Comparison of ENCODE assay signal across 9 cellular contexts in the genomic region with DNA sequence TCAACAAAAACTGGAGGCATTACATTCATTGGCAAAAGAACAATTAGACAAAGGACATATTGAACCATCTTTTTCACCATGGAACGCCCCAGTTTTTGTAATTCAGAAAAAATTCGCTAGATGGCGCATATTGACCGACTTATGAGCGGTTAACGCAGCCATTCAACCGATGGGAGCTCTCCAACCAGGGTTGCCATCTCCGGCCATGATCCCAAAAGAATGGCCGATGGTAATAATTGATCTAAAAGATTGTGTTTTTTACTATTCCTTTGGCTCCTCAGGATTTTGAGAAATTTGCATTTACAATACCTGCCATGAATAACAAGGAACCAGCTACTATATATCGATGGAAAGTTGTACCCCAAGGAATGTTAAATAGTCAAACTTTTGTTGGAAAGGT. TPM values are rescaled to one million over a fixed set of nuclear protein-coding genes. Genes with fewer than 3 reads are reported as not detected.
DNase-seq lines count a peak whose midpoint lies in the region; ATAC-seq and TF ChIP-seq lines count a peak whose summit lies in the region.
"Had no signal": no experiment of that assay in that cellular context is flagged by ENCODE, and none has a peak within 500 bp of the region (broad histone marks: within the 10 kb centered on the region; RNA-seq: fewer than 3 reads in every experiment).

No MANE protein-coding gene starts in this region.

- no peak for TF ChIP-seq EP300 in Ishikawa (IDR thresholded peaks at IDR 0.05; ENCODE audit: borderline replicate concordance)

- peaks cover 22% of the 10 kb centered on the region for H3K4me1 Mint-ChIP-seq in progenitor cell of endocrine pancreas (ENCODE audit: low read depth)

- H3K4me3 Mint-ChIP-seq in progenitor cell of endocrine pancreas (ENCODE audit: low read depth): no peak overlapping the region
- H3K4me3 Mint-ChIP-seq: central memory CD8-positive, alpha-beta T cell had no signal

- H3K27ac Mint-ChIP-seq in activated naive CD4-positive, alpha-beta T cell treated with anti-CD3 and anti-CD28 coated beads, Interleukin-2, amount 50 U/mL, for 72 hours: no peak overlapping the region
- H3K27ac Mint-ChIP-seq in progenitor cell of endocrine pancreas: no peak overlapping the region

- intact Hi-C loops in head of caudate nucleus (cut with DNase I): no loop called here

- peaks cover 82% of the 10 kb centered on the region for H3K27me3 Mint-ChIP-seq in progenitor cell of endocrine pancreas

- TF ChIP-seq CTCF in progenitor cell of endocrine pancreas (IDR thresholded peaks at IDR 0.05; ENCODE audit: unreplicated experiment): peak; percentile 82

- no peaks in the 10 kb centered on the region for H3K9me3 Mint-ChIP-seq in activated naive CD4-positive, alpha-beta T cell treated with anti-CD3 and anti-CD28 coated beads, Interleukin-2, amount 50 U/mL, for 72 hours
- no peaks in the 10 kb centered on the region for H3K9me3 Mint-ChIP-seq in progenitor cell of endocrine pancreas (ENCODE audit: low read depth)
- H3K9me3 Mint-ChIP-seq: central memory CD8-positive, alpha-beta T cell had no signal

- peak; percentile 81 for TF ChIP-seq RAD21 in Ishikawa (IDR thresholded peaks at IDR 0.05; ENCODE audit: low read depth)

- no peaks in the 10 kb centered on the region for H3K36me3 Mint-ChIP-seq in activated naive CD4-positive, alpha-beta T cell treated with anti-CD3 and anti-CD28 coated beads, Interleukin-2, amount 50 U/mL, for 72 hours
- no peaks in the 10 kb centered on the region for H3K36me3 Mint-ChIP-seq in progenitor cell of endocrine pancreas (ENCODE audit: insufficient read depth)

- peak; percentile 12 for DNase-seq in DMS 273 treated with DMSO at 0.1 percent for 48 hours (lab: John Stamatoyannopoulos, UW)
- peak; percentile 72 for DNase-seq in RKO (ENCODE audit: low spot score)
- DNase-seq in activated naive CD4-positive, alpha-beta T cell treated with anti-CD3 and anti-CD28 coated beads, Interleukin-2, amount 50 U/mL, for 72 hours (ENCODE audit: low spot score in 2 of 2): peak; percentile 53 to 79
- peak in 41 of 42 donors; percentile 13 to 88 (median 63) for DNase-seq in head of caudate nucleus
- peak; percentile 45 for DNase-seq in progenitor cell of endocrine pancreas (ENCODE audit: low spot score, unreplicated experiment)

- peak; percentile 59 to 65 for ATAC-seq in activated naive CD4-positive, alpha-beta T cell treated with anti-CD3 and anti-CD28 coated beads, Interleukin-2, amount 50 U/mL, for 72 hours
- ATAC-seq in HG02938 (IDR thresholded peaks at IDR 0.05; ENCODE audit: unreplicated experiment): no peak
- no peak for ATAC-seq in HG02885 (IDR thresholded peaks at IDR 0.05; ENCODE audit: poor library complexity, unreplicated experiment)

TF ChIP-seq in Ishikawa, 13 proteins besides CTCF, POLR2A, EP300 and RAD21:
- TF ChIP-seq, protein P1, sequence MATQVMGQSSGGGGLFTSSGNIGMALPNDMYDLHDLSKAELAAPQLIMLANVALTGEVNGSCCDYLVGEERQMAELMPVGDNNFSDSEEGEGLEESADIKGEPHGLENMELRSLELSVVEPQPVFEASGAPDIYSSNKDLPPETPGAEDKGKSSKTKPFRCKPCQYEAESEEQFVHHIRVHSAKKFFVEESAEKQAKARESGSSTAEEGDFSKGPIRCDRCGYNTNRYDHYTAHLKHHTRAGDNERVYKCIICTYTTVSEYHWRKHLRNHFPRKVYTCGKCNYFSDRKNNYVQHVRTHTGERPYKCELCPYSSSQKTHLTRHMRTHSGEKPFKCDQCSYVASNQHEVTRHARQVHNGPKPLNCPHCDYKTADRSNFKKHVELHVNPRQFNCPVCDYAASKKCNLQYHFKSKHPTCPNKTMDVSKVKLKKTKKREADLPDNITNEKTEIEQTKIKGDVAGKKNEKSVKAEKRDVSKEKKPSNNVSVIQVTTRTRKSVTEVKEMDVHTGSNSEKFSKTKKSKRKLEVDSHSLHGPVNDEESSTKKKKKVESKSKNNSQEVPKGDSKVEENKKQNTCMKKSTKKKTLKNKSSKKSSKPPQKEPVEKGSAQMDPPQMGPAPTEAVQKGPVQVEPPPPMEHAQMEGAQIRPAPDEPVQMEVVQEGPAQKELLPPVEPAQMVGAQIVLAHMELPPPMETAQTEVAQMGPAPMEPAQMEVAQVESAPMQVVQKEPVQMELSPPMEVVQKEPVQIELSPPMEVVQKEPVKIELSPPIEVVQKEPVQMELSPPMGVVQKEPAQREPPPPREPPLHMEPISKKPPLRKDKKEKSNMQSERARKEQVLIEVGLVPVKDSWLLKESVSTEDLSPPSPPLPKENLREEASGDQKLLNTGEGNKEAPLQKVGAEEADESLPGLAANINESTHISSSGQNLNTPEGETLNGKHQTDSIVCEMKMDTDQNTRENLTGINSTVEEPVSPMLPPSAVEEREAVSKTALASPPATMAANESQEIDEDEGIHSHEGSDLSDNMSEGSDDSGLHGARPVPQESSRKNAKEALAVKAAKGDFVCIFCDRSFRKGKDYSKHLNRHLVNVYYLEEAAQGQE (IDR thresholded peaks at IDR 0.05; ENCODE audit: low read depth): peak; percentile 52; the same call in 1 of the 2 replicates
- no peak for TF ChIP-seq CREB1 (IDR thresholded peaks at IDR 0.05; ENCODE audit: low read depth)
- TF ChIP-seq YY1 (IDR thresholded peaks at IDR 0.05; ENCODE audit: low read depth): peak; percentile 52; the same call in 1 of the 2 replicates
- TF ChIP-seq TCF12 (IDR thresholded peaks at IDR 0.05; ENCODE audit: low read depth): no peak
- TF ChIP-seq, protein P2, sequence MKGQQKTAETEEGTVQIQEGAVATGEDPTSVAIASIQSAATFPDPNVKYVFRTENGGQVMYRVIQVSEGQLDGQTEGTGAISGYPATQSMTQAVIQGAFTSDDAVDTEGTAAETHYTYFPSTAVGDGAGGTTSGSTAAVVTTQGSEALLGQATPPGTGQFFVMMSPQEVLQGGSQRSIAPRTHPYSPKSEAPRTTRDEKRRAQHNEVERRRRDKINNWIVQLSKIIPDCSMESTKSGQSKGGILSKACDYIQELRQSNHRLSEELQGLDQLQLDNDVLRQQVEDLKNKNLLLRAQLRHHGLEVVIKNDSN (IDR thresholded peaks at IDR 0.05): no peak
- TF ChIP-seq, protein P3, sequence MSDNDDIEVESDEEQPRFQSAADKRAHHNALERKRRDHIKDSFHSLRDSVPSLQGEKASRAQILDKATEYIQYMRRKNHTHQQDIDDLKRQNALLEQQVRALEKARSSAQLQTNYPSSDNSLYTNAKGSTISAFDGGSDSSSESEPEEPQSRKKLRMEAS (IDR thresholded peaks at IDR 0.05): no peak

RNA-seq across cellular contexts. Expression of a gene that starts 21.4 kb away (rescaled TPM):
- total RNA-seq in activated naive CD4-positive, alpha-beta T cell treated with anti-CD3 and anti-CD28 coated beads, Interleukin-2, amount 50 U/mL, for 72 hours: not detected
- not detected in 2 replicates for total RNA-seq in progenitor cell of endocrine pancreas

RNA-seq across cellular contexts. Expression of a gene that starts 27.2 kb away (rescaled TPM):
- 1 to 10 TPM; 1.5 to 3.2 TPM for total RNA-seq in activated naive CD4-positive, alpha-beta T cell treated with anti-CD3 and anti-CD28 coated beads, Interleukin-2, amount 50 U/mL, for 72 hours
- 0.41 and 0.60 TPM in 2 replicates for total RNA-seq in progenitor cell of endocrine pancreas

RNA-seq across cellular contexts. Expression of a gene that starts 57.9 kb away (rescaled TPM):
- under 1 TPM in 1 of 2 donors, not detected in 1; 0.19 TPM for total RNA-seq in activated naive CD4-positive, alpha-beta T cell treated with anti-CD3 and anti-CD28 coated beads, Interleukin-2, amount 50 U/mL, for 72 hours
- not detected in 2 replicates for total RNA-seq in progenitor cell of endocrine pancreas

RNA-seq across cellular contexts. Expression of a gene that starts 58.0 kb away (rescaled TPM):
- under 1 TPM in 1 of 2 donors, not detected in 1; 0.23 TPM for total RNA-seq in activated naive CD4-positive, alpha-beta T cell treated with anti-CD3 and anti-CD28 coated beads, Interleukin-2, amount 50 U/mL, for 72 hours
- not detected in 2 replicates for total RNA-seq in progenitor cell of endocrine pancreas

Comparison
In these comparisons a context has a peak if more than half of its experiments do, and no peak if none do; other contexts are left out.
1. DNase-seq: peak in every context shown above with its lines; median percentile 72 in RKO; 66 in activated naive CD4-positive, alpha-beta T cell treated with anti-CD3 and anti-CD28 coated beads, Interleukin-2, amount 50 U/mL, for 72 hours; 63 in head of caudate nucleus; 45 in progenitor cell of endocrine pancreas; 12 in DMS 273 treated with DMSO at 0.1 percent for 48 hours.
2. ATAC-seq: peak in activated naive CD4-positive, alpha-beta T cell treated with anti-CD3 and anti-CD28 coated beads, Interleukin-2, amount 50 U/mL, for 72 hours (2 of 2); none in HG02938 (single experiment) and HG02885 (single experiment).